Comparison of ENCODE assay signal across 5 cellular contexts in the genomic region with DNA sequence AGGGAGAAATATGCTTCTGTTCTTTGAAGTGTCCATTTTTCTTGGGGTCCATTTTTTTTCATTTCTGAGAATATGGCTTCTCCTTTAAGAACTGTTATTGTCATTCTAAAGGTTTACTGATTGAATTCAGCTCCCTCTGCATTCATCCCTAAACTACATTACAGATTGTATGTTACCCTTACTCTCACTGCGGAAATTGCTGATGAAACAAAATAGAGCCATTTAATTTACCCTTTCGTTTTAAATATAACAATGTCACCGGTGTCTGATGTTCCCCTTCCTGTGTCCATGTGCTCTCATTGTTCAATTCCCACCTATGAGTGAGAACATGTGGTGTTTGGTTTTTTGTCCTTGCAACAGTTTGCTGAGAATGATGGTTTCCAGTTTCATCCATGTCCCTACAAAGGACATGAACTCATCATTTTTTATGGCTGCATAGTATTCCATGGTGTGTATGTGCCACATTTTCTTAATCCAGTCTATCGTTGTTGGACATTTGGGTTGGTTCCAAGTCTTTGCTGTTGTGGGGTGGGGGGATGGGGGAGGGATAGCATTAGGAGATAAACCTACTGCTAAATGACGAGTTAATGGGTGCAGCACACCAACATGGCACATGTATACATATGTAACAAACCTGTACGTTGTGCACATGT.
TF ChIP-seq lines count a peak whose summit lies in the region.

No MANE protein-coding gene starts in this region.

TF ChIP-seq in A549, 52 proteins besides CTCF, POLR2A, EP300 and RAD21:
- peak; percentile 77 for TF ChIP-seq MAFK (IDR thresholded peaks at IDR 0.05; ENCODE audit: partially characterized antibody)

TF ChIP-seq in HEK293, 187 proteins besides CTCF, POLR2A, EP300 and RAD21:
- TF ChIP-seq ZNF146 (tag by site-specific recombination; IDR thresholded peaks at IDR 0.05): peak; percentile 94
- TF ChIP-seq, protein P1, sequence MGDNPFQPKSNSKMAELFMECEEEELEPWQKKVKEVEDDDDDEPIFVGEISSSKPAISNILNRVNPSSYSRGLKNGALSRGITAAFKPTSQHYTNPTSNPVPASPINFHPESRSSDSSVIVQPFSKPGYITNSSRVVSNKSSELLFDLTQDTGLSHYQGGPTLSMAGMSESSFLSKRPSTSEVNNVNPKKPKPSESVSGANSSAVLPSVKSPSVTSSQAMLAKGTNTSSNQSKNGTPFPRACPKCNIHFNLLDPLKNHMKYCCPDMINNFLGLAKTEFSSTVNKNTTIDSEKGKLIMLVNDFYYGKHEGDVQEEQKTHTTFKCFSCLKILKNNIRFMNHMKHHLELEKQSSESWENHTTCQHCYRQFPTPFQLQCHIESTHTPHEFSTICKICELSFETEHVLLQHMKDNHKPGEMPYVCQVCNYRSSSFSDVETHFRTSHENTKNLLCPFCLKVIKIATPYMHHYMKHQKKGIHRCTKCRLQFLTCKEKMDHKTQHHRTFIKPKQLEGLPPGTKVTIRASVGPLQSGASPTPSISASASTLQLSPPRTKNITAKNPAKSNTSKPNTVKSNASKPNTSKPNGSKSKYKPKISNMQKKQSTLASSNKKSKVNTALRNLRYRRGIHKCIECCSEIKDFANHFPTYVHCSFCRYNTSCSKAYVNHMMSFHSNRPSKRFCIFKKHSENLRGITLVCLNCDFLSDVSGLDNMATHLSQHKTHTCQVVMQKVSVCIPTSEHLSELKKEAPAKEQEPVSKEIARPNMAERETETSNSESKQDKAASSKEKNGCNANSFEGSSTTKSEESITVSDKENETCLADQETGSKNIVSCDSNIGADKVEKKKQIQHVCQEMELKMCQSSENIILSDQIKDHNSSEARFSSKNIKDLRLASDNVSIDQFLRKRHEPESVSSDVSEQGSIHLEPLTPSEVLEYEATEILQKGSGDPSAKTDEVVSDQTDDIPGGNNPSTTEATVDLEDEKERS (tag by site-specific recombination; IDR thresholded peaks at IDR 0.05): 0 out of 2 replicates have a peak, but pooled peaks have one; percentile 57
- TF ChIP-seq, protein P2, sequence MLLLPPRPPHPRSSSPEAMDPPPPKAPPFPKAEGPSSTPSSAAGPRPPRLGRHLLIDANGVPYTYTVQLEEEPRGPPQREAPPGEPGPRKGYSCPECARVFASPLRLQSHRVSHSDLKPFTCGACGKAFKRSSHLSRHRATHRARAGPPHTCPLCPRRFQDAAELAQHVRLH (tag by site-specific recombination; IDR thresholded peaks at IDR 0.05): 0 out of 2 replicates have a peak, but pooled peaks have one; percentile 31
TF ChIP-seq in HEK293: peak in this region for 3; not testable (repeated sequence) for 184.

TF ChIP-seq in IMR-90, 13 proteins besides CTCF, POLR2A, EP300 and RAD21:
- TF ChIP-seq MAFK (IDR thresholded peaks at IDR 0.05; ENCODE audit: low read depth, low read length): peak; percentile 57

TF ChIP-seq in K562, 482 proteins besides CTCF, POLR2A, EP300 and RAD21:
- TF ChIP-seq ZNF316 (IDR thresholded peaks at IDR 0.05) (peak; percentile 69; the same call in 1 of the 2 replicates), C11orf30 (IDR thresholded peaks at IDR 0.05; ENCODE audit: low read depth) (0 out of 2 replicates have a peak, but pooled peaks have one; percentile 15), MAFG (tag; conservative IDR thresholded peaks at IDR 0.05) (peak; percentile 27; the same call in 1 of the 2 replicates)

TF ChIP-seq in HepG2, 621 proteins besides CTCF, POLR2A, EP300 and RAD21:
- peak; percentile 64 for TF ChIP-seq MAFF (IDR thresholded peaks at IDR 0.05; ENCODE audit: low read depth, low read length)
- TF ChIP-seq MAFK (conservative IDR thresholded peaks at IDR 0.05 in 1 of 2, IDR thresholded peaks at IDR 0.05 in 1 of 2; ENCODE audit: low read length in 2 of 2): peak; percentile 54 to 71
